ENCODE assay signal across 1 cellular context in genomic region chr15:67049351-67050044, GRCh38.
TF ChIP-seq lines count a peak whose summit lies in the region.

No MANE protein-coding gene starts in this region.

TF ChIP-seq in HEK293, 187 proteins besides CTCF, POLR2A, EP300 and RAD21 (continued from another document and continues in another):
- no peak; the same call in 1 of the 2 replicates for TF ChIP-seq YY2 (tag by site-specific recombination; IDR thresholded peaks at IDR 0.05)
- TF ChIP-seq ZXDB (tag by site-specific recombination; IDR thresholded peaks at IDR 0.05): 0 out of 2 replicates have a peak, but pooled peaks have one; percentile 9
- peak; percentile 53; the same call in 1 of the 2 replicates for TF ChIP-seq ZNF324 (tag by site-specific recombination; IDR thresholded peaks at IDR 0.05)
- peak; percentile 71; the same call in 1 of the 2 replicates for TF ChIP-seq ZBTB17 (tag by site-specific recombination; IDR thresholded peaks at IDR 0.05)
- TF ChIP-seq KLF9 (tag by site-specific recombination; IDR thresholded peaks at IDR 0.05; ENCODE audit: low read depth): no peak; the same call in 1 of the 2 replicates
- no peak for TF ChIP-seq TCF7L2 (IDR thresholded peaks at IDR 0.05; ENCODE audit: borderline replicate concordance, low read depth, low read length)
- no peak for TF ChIP-seq PBX3 (CRISPR knock-in tag; IDR thresholded peaks at IDR 0.05)
- TF ChIP-seq KLF10 (tag by site-specific recombination; IDR thresholded peaks at IDR 0.05): peak; percentile 95
- TF ChIP-seq ZBTB49 (tag by site-specific recombination; IDR thresholded peaks at IDR 0.05; ENCODE audit: low read depth): no peak
- TF ChIP-seq ZNF518A (tag by site-specific recombination; conservative IDR thresholded peaks at IDR 0.05; ENCODE audit: low read depth): peak; percentile 28; the same call in 1 of the 2 replicates
- peak; percentile 17; the same call in 1 of the 2 replicates for TF ChIP-seq ZEB2 (tag by site-specific recombination; IDR thresholded peaks at IDR 0.05)
- TF ChIP-seq ATF2 (tag by site-specific recombination; IDR thresholded peaks at IDR 0.05; ENCODE audit: low read depth): peak; percentile 82
- TF ChIP-seq ZNF600 (tag by site-specific recombination; IDR thresholded peaks at IDR 0.05): peak; percentile 47
- 0 out of 2 replicates have a peak, but pooled peaks have one; percentile 14 for TF ChIP-seq ZNF488 (tag by site-specific recombination; IDR thresholded peaks at IDR 0.05)
- TF ChIP-seq ZBTB48 (tag by site-specific recombination; IDR thresholded peaks at IDR 0.05): peak; percentile 85; the same call in 1 of the 2 replicates
- no peak for TF ChIP-seq SETDB1 (IDR thresholded peaks at IDR 0.05; ENCODE audit: insufficient read length, low read length)
- TF ChIP-seq GLIS1 (tag by site-specific recombination; IDR thresholded peaks at IDR 0.05): peak; percentile 78
- peak; percentile 77 for TF ChIP-seq ZNF398 (tag by site-specific recombination; IDR thresholded peaks at IDR 0.05)
- TF ChIP-seq ZNF138 (tag by site-specific recombination; IDR thresholded peaks at IDR 0.05; ENCODE audit: borderline replicate concordance): no peak
- peak; percentile 31; the same call in 1 of the 2 replicates for TF ChIP-seq ZSCAN4 (tag by site-specific recombination; IDR thresholded peaks at IDR 0.05)
- peak; percentile 73; the same call in 1 of the 2 replicates for TF ChIP-seq BCL11A (tag by site-specific recombination; IDR thresholded peaks at IDR 0.05; ENCODE audit: low read depth)
- no peak for TF ChIP-seq ZNF423 (tag by site-specific recombination; IDR thresholded peaks at IDR 0.05)
- peak; percentile 56 for TF ChIP-seq IKZF3 (tag by site-specific recombination; IDR thresholded peaks at IDR 0.05)
- 0 out of 2 replicates have a peak, but pooled peaks have one; percentile 21 for TF ChIP-seq PRDM6 (tag by site-specific recombination; IDR thresholded peaks at IDR 0.05)
- TF ChIP-seq ZNF473 (tag by site-specific recombination; IDR thresholded peaks at IDR 0.05): 0 out of 2 replicates have a peak, but pooled peaks have one; percentile 9
- TF ChIP-seq ZNF48 (tag by site-specific recombination; IDR thresholded peaks at IDR 0.05): no peak
- TF ChIP-seq ZBTB1 (tag by site-specific recombination; IDR thresholded peaks at IDR 0.05): no peak
- no peak for TF ChIP-seq ZNF785 (tag by site-specific recombination; IDR thresholded peaks at IDR 0.05)
- TF ChIP-seq HOXD13 (CRISPR knock-in tag; IDR thresholded peaks at IDR 0.05; ENCODE audit: borderline replicate concordance): peak; percentile 48; the same call in 1 of the 2 replicates
- TF ChIP-seq KLF16 (tag by site-specific recombination; IDR thresholded peaks at IDR 0.05): peak; percentile 45; the same call in 1 of the 2 replicates
- TF ChIP-seq KLF1 (tag by site-specific recombination; IDR thresholded peaks at IDR 0.05): 0 out of 2 replicates have a peak, but pooled peaks have one; percentile 47
- peak; percentile 56 for TF ChIP-seq ZNF335 (tag by site-specific recombination; conservative IDR thresholded peaks at IDR 0.05)
- no peak for TF ChIP-seq ZBTB10 (tag by site-specific recombination; IDR thresholded peaks at IDR 0.05)
- no peak for TF ChIP-seq ZNF501 (tag by site-specific recombination; IDR thresholded peaks at IDR 0.05)
- TF ChIP-seq ZNF362 (tag by site-specific recombination; IDR thresholded peaks at IDR 0.05): no peak; the same call in 1 of the 2 replicates
